Comparison of ENCODE assay signal across 8 cellular contexts in genomic region chr2:189178726-189179606, GRCh38. TPM values are rescaled to one million over a fixed set of nuclear protein-coding genes. Genes with fewer than 3 reads are reported as not detected.
A peak's percentile ranks its signal among the peaks of the same experiment; 100 is the strongest.
DNase-seq lines count a peak whose midpoint lies in the region; ATAC-seq, FAIRE-seq and TF ChIP-seq lines count a peak whose summit lies in the region.

No MANE protein-coding gene starts in this region.

- H3K27me3 ChIP-seq in esophagus muscularis mucosa (no peaks in the 10 kb centered on the region), muscle layer of colon (ENCODE audit: control insufficient read depth in 1 of 2, insufficient read depth in 2 of 2, low read length in 2 of 2) (no peaks in the 10 kb centered on the region)

- no peak overlapping the region for H3K27ac Mint-ChIP-seq in stimulated activated naive CD8-positive, alpha-beta T cell treated with anti-CD3 and anti-CD28 coated beads, Interleukin-15, Interleukin-2, amounts not matched to agents 100 ng/mL and 50 ng/mL, for 24 hours

- no peak for ATAC-seq in stimulated activated naive CD8-positive, alpha-beta T cell treated with anti-CD3 and anti-CD28 coated beads, Interleukin-15, Interleukin-2, amounts not matched to agents 100 U/mL and 50 U/mL, for 24 hours

- H3K36me3 Mint-ChIP-seq in stimulated activated naive CD8-positive, alpha-beta T cell treated with anti-CD3 and anti-CD28 coated beads, Interleukin-15, Interleukin-2, amounts not matched to agents 100 ng/mL and 50 ng/mL, for 24 hours (ENCODE audit: low read depth): no peaks in the 10 kb centered on the region

- peaks cover 9% of the 10 kb centered on the region for H3K4me1 Mint-ChIP-seq in stimulated activated naive CD8-positive, alpha-beta T cell treated with anti-CD3 and anti-CD28 coated beads, Interleukin-15, Interleukin-2, amounts not matched to agents 100 ng/mL and 50 ng/mL, for 24 hours (ENCODE audit: low read depth)

- H3K4me1 ChIP-seq in esophagus muscularis mucosa (peaks cover 0 to 28% (median 20%) of the 10 kb centered on the region in 4 donors), muscle layer of colon (ENCODE audit: insufficient read depth, low read length) (peaks cover 12% of the 10 kb centered on the region)

- FAIRE-seq in D721Med (lab: Jason Lieb, UNC): no peak
- no peak for FAIRE-seq in GM19239 (lab: Jason Lieb, UNC)

- peak overlapping the region; percentile 66 for H3K9ac ChIP-seq in muscle layer of colon (ENCODE audit: low read length)

- H3K27me3 Mint-ChIP-seq in stimulated activated naive CD8-positive, alpha-beta T cell treated with anti-CD3 and anti-CD28 coated beads, Interleukin-15, Interleukin-2, amounts not matched to agents 100 ng/mL and 50 ng/mL, for 24 hours: peaks cover 25% of the 10 kb centered on the region

- no peak for TF ChIP-seq POLR2A in esophagus muscularis mucosa (IDR thresholded peaks at IDR 0.05; ENCODE audit: low read depth)

- H3K27ac ChIP-seq in esophagus muscularis mucosa (replicated peaks in 1 of 4) (peak overlapping the region; percentile 75 to 82 (median 79)), muscle layer of colon (ENCODE audit: low read depth, low read length) (peak overlapping the region; percentile 91)

- peaks cover 0 to 4% (median 0%) of the 10 kb centered on the region in 4 donors for H3K9me3 ChIP-seq in esophagus muscularis mucosa
- H3K9me3 ChIP-seq in muscle layer of colon (ENCODE audit: low read length): no peaks in the 10 kb centered on the region

- DNase-seq in stimulated activated naive CD8-positive, alpha-beta T cell treated with anti-CD3 and anti-CD28 coated beads, Interleukin-15, Interleukin-2, amounts not matched to agents 100 U/mL and 50 U/mL, for 24 hours: no peak
- DNase-seq in esophagus muscularis mucosa (ENCODE audit: extremely low spot score) (no peak), C1 segment of cervical spinal cord (lab: John Stamatoyannopoulos, UW) (no peak), D721Med (ENCODE audit: insufficient read length, low spot score) (no peak), GM19239 (ENCODE audit: insufficient read length, low spot score) (no peak)
- no peak for DNase-seq in central memory CD4-positive, alpha-beta T cell

- H3K4me3 Mint-ChIP-seq in stimulated activated naive CD8-positive, alpha-beta T cell treated with anti-CD3 and anti-CD28 coated beads, Interleukin-15, Interleukin-2, amounts not matched to agents 100 ng/mL and 50 ng/mL, for 24 hours: peak overlapping the region; percentile 52

- peak overlapping the region; percentile 54 to 70 (median 66) for H3K4me3 ChIP-seq in esophagus muscularis mucosa
- peak overlapping the region; percentile 78 to 79 for H3K4me3 ChIP-seq in muscle layer of colon (ENCODE audit: low read depth in 1 of 2, low read length in 2 of 2)

- H3K9me3 Mint-ChIP-seq in stimulated activated naive CD8-positive, alpha-beta T cell treated with anti-CD3 and anti-CD28 coated beads, Interleukin-15, Interleukin-2, amounts not matched to agents 100 ng/mL and 50 ng/mL, for 24 hours: no peaks in the 10 kb centered on the region

- WGBS in esophagus muscularis mucosa: 6% methylated on average over 15 of the region's 15 CpGs

- H3K36me3 ChIP-seq in esophagus muscularis mucosa (no peaks in the 10 kb centered on the region), muscle layer of colon (ENCODE audit: insufficient read depth, low read length) (no peaks in the 10 kb centered on the region)

- intact Hi-C loops in esophagus muscularis mucosa (cut with DNase I): loop anchor here (2.0 to 5.0 kb wide), 2 partner anchors 32 to 72 kb away; no protein-coding TSS in a partner anchor

- TF ChIP-seq CTCF in esophagus muscularis mucosa (IDR thresholded peaks at IDR 0.05) (no peak), D721Med (IDR thresholded peaks at IDR 0.05; ENCODE audit: insufficient read depth, missing control alignments) (no peak)

- TF ChIP-seq EP300 in esophagus muscularis mucosa (IDR thresholded peaks at IDR 0.05): no peak

RNA-seq across cellular contexts. Expression of gene COL5A2, which starts 0.6 kb away (rescaled TPM):
- total RNA-seq in esophagus muscularis mucosa: 10 to 100 TPM; 49.9 to 68.5 (median 59.0) TPM
